Comparison of ENCODE assay signal across 1 cellular context in genomic region chr3:186570096-186570940, GRCh38.
A peak's percentile ranks its signal among the peaks of the same experiment; 100 is the strongest.
TF ChIP-seq lines count a peak whose summit lies in the region.

Gene DNAJB11, plus strand, starts transcription at chr3:186570720. Its CDS starts 178 bp downstream, at chr3:186570898.

TF ChIP-seq in K562, 482 proteins besides CTCF, POLR2A, EP300 and RAD21 (continued from another document and continues in another):
- no peak for TF ChIP-seq ZNF609 (CRISPR knock-in tag; IDR thresholded peaks at IDR 0.05; ENCODE audit: borderline replicate concordance)
- peak; percentile 86 for TF ChIP-seq E2F8 (IDR thresholded peaks at IDR 0.05; ENCODE audit: low read depth, partially characterized antibody)
- TF ChIP-seq DLX4 (CRISPR knock-in tag; IDR thresholded peaks at IDR 0.05), result no peak
- no peak for TF ChIP-seq TRIM25 (IDR thresholded peaks at IDR 0.05; ENCODE audit: borderline replicate concordance)
- TF ChIP-seq STAT5A (IDR thresholded peaks at IDR 0.05; ENCODE audit: borderline replicate concordance, low read length), result no peak
- peak; percentile 85 to 95; a peak in 3 of 4 replicates for TF ChIP-seq MAZ (CRISPR knock-in tag; conservative IDR thresholded peaks at IDR 0.05 in 1 of 2, IDR thresholded peaks at IDR 0.05 in 1 of 2)
- TF ChIP-seq RBM25 (IDR thresholded peaks at IDR 0.05; ENCODE audit: low read depth, low read length, severe bottlenecking), result peak; percentile 77
- no peak for TF ChIP-seq ZNF133 (CRISPR knock-in tag; IDR thresholded peaks at IDR 0.05)
- peak; percentile 20; the same call in 1 of the 2 replicates for TF ChIP-seq FOXP4 (CRISPR knock-in tag; IDR thresholded peaks at IDR 0.05; ENCODE audit: borderline replicate concordance)
- TF ChIP-seq CEBPZ (IDR thresholded peaks at IDR 0.05; ENCODE audit: borderline replicate concordance, low read depth, low read length), result no peak
- no peak for TF ChIP-seq IFI16 (CRISPR knock-in tag; IDR thresholded peaks at IDR 0.05)
- TF ChIP-seq CBX2 (IDR thresholded peaks at IDR 0.05; ENCODE audit: insufficient read depth, low read length, poor library complexity, severe bottlenecking), result no peak
- no peak for TF ChIP-seq JUNB (CRISPR knock-in tag; conservative IDR thresholded peaks at IDR 0.05)
- no peak for TF ChIP-seq ZSCAN29 (IDR thresholded peaks at IDR 0.05)
- no peak for TF ChIP-seq ZNF584 (CRISPR knock-in tag; IDR thresholded peaks at IDR 0.05; ENCODE audit: low read depth)
- peak; percentile 74; the same call in 1 of the 2 replicates for TF ChIP-seq FOXP1 (CRISPR knock-in tag; IDR thresholded peaks at IDR 0.05)
- no peak for TF ChIP-seq ZNF512 (tag; IDR thresholded peaks at IDR 0.05)
- no peak for TF ChIP-seq PYGO2 (tag; IDR thresholded peaks at IDR 0.05)
- TF ChIP-seq CREB5 (CRISPR knock-in tag; IDR thresholded peaks at IDR 0.05), result no peak
- peak; percentile 88 for TF ChIP-seq EP400 (IDR thresholded peaks at IDR 0.05)
- peak; percentile 47 for TF ChIP-seq RBM39 (optimal IDR thresholded peaks at IDR 0.05; ENCODE audit: low read depth, low read length)
- TF ChIP-seq SAFB2 (IDR thresholded peaks at IDR 0.05; ENCODE audit: borderline replicate concordance, low read depth, low read length, severe bottlenecking), result no peak
- TF ChIP-seq ETV5 (CRISPR knock-in tag; IDR thresholded peaks at IDR 0.05; ENCODE audit: low read depth), result no peak
- TF ChIP-seq ZNF511 (CRISPR knock-in tag; IDR thresholded peaks at IDR 0.05), result peak; percentile 23; the same call in 1 of the 2 replicates
- peak; percentile 99 for TF ChIP-seq CREB1 (IDR thresholded peaks at IDR 0.05)
- TF ChIP-seq CREB1 (CRISPR knock-in tag; IDR thresholded peaks at IDR 0.05), result peak; percentile 97
- TF ChIP-seq IRF1 (CRISPR knock-in tag; IDR thresholded peaks at IDR 0.05; ENCODE audit: borderline replicate concordance), result no peak
- TF ChIP-seq NUFIP1 (IDR thresholded peaks at IDR 0.05; ENCODE audit: partially characterized antibody), result no peak
- TF ChIP-seq SMAD2 (IDR thresholded peaks at IDR 0.05; ENCODE audit: low read depth, low read length), result no peak
